ENCODE assay signal across 8 cellular contexts in the genomic region with DNA sequence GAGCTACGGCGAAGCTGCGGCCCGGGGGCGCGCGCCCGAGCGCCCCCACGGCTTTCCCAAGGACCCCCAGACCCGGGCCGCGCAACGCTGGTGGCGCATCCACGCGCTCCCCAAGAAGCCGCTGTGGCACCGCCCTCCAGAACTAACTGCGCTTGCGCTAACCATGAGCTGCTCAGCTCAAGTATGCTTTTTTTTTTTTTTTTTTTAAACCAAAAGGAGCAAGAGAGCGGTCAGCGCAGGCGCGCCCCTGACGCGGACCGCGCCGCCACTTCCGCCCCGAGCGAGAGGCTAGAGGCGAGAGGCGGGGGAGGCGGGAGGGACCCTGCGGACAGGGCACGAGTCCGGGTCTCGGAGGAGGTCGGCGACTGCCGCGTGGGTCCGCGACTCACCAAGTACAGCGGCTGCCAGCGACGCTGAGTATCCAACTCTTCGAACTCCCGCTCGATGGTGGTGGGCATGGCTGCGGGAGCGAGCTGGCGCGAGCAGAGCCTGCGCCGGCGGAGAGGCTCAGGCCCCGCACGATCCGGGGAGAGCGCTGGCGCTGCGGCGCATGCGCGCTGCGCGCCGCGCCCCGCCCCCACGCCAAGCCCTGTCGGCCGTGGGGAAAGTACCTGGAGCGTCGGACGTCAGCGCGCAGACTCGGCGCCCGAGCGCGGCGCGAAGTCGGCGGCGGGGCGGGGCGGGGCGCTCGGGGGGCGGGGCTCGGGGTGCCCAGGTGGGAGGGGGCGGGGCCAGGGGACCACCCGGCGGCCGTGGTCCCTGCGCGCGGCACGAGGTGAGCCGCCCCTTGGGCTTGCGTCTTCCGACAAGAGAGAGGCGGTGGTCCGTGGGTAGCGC. TPM values are rescaled to one million over a fixed set of nuclear protein-coding genes. Genes with fewer than 3 reads are reported as not detected.
A peak's percentile ranks its signal among the peaks of the same experiment; 100 is the strongest.
DNase-seq lines count a peak whose midpoint lies in the region; ATAC-seq lines count a peak whose summit lies in the region.

Gene PTPN2 (minus strand): TSS at position 554 of the 837 bp plus-strand sequence. CDS start 96 bp downstream, at position 458.

- H3K9ac ChIP-seq in BLaER1 treated with 17β-estradiol and CSF1 and Interleukin-3, amounts not matched to agents 10 nM and 100 nM: peak within 1 kb of the TSS; percentile 85 to 100 (median 97)

- peak within 1 kb of the TSS; percentile 81 to 98 (median 94) for H3K4me3 ChIP-seq in BLaER1 treated with 17β-estradiol and CSF1 and Interleukin-3, amounts not matched to agents 10 nM and 100 nM

- intact Hi-C loops in left colon (cut with DNase I, micrococcal nuclease): loop anchor here in 1 of 2 donors (10.0 kb wide), 1 partner anchor 49 kb away; no protein-coding TSS in a partner anchor

- H3K9me3 ChIP-seq in BLaER1 treated with 17β-estradiol and CSF1 and Interleukin-3, amounts not matched to agents 10 nM and 100 nM (replicated peaks in 1 of 11): no peaks in the 10 kb centered on the region

- peak within 1 kb of the TSS; percentile 83 to 98 (median 90) for H3K4me2 ChIP-seq in BLaER1 treated with 17β-estradiol and CSF1 and Interleukin-3, amounts not matched to agents 10 nM and 100 nM

- H3K36me3 ChIP-seq in BLaER1 treated with 17β-estradiol and CSF1 and Interleukin-3, amounts not matched to agents 10 nM and 100 nM: peaks cover 0 to 8% (median 3%) of the 10 kb centered on the region in 11 experiments; a peak in 3 of 22 replicates

- peak within 1 kb of the TSS; percentile 93 to 100 (median 97) for H3K27ac ChIP-seq in BLaER1 treated with 17β-estradiol and CSF1 and Interleukin-3, amounts not matched to agents 10 nM and 100 nM
- H3K27ac ChIP-seq in cingulate gyrus (ENCODE audit: low read depth, low read length): peak within 1 kb of the TSS; percentile 99

- H3K4me1 ChIP-seq in BLaER1 treated with 17β-estradiol and CSF1 and Interleukin-3, amounts not matched to agents 10 nM and 100 nM: peaks cover 53 to 72% (median 60%) of the 10 kb centered on the region in 10 experiments

- ATAC-seq in GM19328 (IDR thresholded peaks at IDR 0.05; ENCODE audit: unreplicated experiment): peak; percentile 63
- peak; percentile 52 for ATAC-seq in HG03469 (IDR thresholded peaks at IDR 0.05; ENCODE audit: unreplicated experiment)
- ATAC-seq in left colon: peak; percentile 92

- DNase-seq in NCI-H526 (lab: John Stamatoyannopoulos, UW) (peak; percentile 83 to 87), left colon (peak; percentile 94 to 96)
- peak; percentile 93 for DNase-seq in activated CD4-positive, alpha-beta T cell treated with anti-CD3 and anti-CD28 coated beads for 48 hours
- peak; percentile 82 to 85 for DNase-seq in stimulated activated CD4-positive, alpha-beta T cell treated with anti-CD3 and anti-CD28 coated beads, Interleukin-1b, Interleukin-23, amount 100 ng/mL, for 4 hours (ENCODE audit: low read depth in 2 of 2)

- no peaks in the 10 kb centered on the region for H3K27me3 ChIP-seq in BLaER1 treated with 17β-estradiol and CSF1 and Interleukin-3, amounts not matched to agents 10 nM and 100 nM

- H4K20me1 ChIP-seq in BLaER1 treated with 17β-estradiol and CSF1 and Interleukin-3, amounts not matched to agents 10 nM and 100 nM: peaks cover 0 to 52% (median 31%) of the 10 kb centered on the region in 11 experiments; a peak in 13 of 22 replicates

RNA-seq across cellular contexts. Expression of gene PTPN2, which starts in this region (rescaled TPM):
- total RNA-seq in left colon: 10 to 100 TPM; 34.0 to 35.4 TPM

Comparison
In these comparisons a context has a peak if more than half of its experiments do, and no peak if none do; other contexts are left out.
1. Peak in every context shown above with its lines: DNase-seq, ATAC-seq, H3K4me3 ChIP-seq and H3K27ac ChIP-seq.